In the genomic region with DNA sequence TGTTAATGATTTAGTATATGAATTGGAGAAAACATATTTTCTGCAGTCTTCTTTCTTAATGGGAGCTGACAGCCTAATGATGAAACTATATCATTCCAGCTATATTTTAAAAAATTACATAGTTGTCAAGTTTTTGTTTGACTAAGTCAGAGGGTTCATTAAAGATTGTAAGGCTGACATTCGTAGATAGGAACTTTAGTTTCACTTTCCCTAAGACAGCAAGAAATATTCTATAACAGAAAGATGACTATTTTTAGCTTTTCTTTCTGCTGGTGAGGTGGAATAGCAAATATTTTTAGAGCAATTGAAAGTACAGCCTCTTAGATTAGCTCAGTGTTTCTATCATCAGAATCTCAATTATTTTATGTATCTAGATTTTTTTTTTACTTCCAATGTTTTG, we compare ENCODE assay signal across 8 cellular contexts.
DNase-seq lines count a peak whose midpoint lies in the region; ATAC-seq and TF ChIP-seq lines count a peak whose summit lies in the region.

No MANE protein-coding gene starts in this region.

- no peaks in the 10 kb centered on the region for H3K27me3 Mint-ChIP-seq in activated CD4-positive, alpha-beta T cell treated with anti-CD3 and anti-CD28 coated beads, Interleukin-2, amount 10 ng/mL, durations not matched to agents 7 days and 5 days
- H3K27me3 Mint-ChIP-seq in activated CD8-positive, alpha-beta T cell treated with anti-CD3 and anti-CD28 coated beads, Interleukin-2, amount 10 ng/mL, durations not matched to agents 7 days and 5 days (ENCODE audit: low read depth) = no peaks in the 10 kb centered on the region

- H3K27me3 ChIP-seq in thoracic aorta (replicated peaks; ENCODE audit: insufficient read depth) = no peaks in the 10 kb centered on the region

- POLR2A ChIA-PET in activated CD4-positive, alpha-beta T cell treated with anti-CD3 and anti-CD28 coated beads, Interleukin-2, amount 10 ng/mL, durations not matched to agents 7 days and 5 days (lab: Charles Lee) = no interaction called here
- POLR2A ChIA-PET in activated CD8-positive, alpha-beta T cell treated with anti-CD3 and anti-CD28 coated beads, Interleukin-2, amount 10 ng/mL, durations not matched to agents 7 days and 5 days (lab: Charles Lee) = interaction anchor here (0.9 kb wide), 1 partner anchor 58 kb away, joined by 3 read pairs; no protein-coding TSS in a partner anchor

- peak overlapping the region in 1 of 2 donors; percentile 38 for H3K27ac ChIP-seq in thoracic aorta

- intact Hi-C loops in left ventricle myocardium superior (cut with micrococcal nuclease) (no loop called here), head of caudate nucleus (cut with DNase I) (no loop called here)

- peaks cover 30% of the 10 kb centered on the region for H3K36me3 Mint-ChIP-seq in activated CD4-positive, alpha-beta T cell treated with anti-CD3 and anti-CD28 coated beads, Interleukin-2, amount 10 ng/mL, durations not matched to agents 7 days and 5 days (ENCODE audit: low read depth)
- H3K36me3 Mint-ChIP-seq in activated CD8-positive, alpha-beta T cell treated with anti-CD3 and anti-CD28 coated beads, Interleukin-2, amount 10 ng/mL, durations not matched to agents 7 days and 5 days (ENCODE audit: low read depth) = peaks cover 30% of the 10 kb centered on the region

- ATAC-seq in activated CD8-positive, alpha-beta T cell treated with anti-CD3 and anti-CD28 coated beads, Interleukin-2, amount 10 ng/mL, durations not matched to agents 7 days and 5 days = peak; percentile 77
- ATAC-seq in left ventricle myocardium superior (peak; percentile 66), thoracic aorta (ENCODE audit: insufficient number of reproducible peaks, low FRiP score, low read depth) (no peak), HG02981 (IDR thresholded peaks at IDR 0.05; ENCODE audit: unreplicated experiment) (no peak), HG02610 (IDR thresholded peaks at IDR 0.05; ENCODE audit: unreplicated experiment) (no peak)

- no peaks in the 10 kb centered on the region for H3K9me3 ChIP-seq in thoracic aorta

- peaks cover 31 to 44% of the 10 kb centered on the region in 2 donors for H3K4me1 ChIP-seq in thoracic aorta (ENCODE audit: control insufficient read depth in 1 of 2, low read depth in 2 of 2)

- H3K9me3 Mint-ChIP-seq in activated CD4-positive, alpha-beta T cell treated with anti-CD3 and anti-CD28 coated beads, Interleukin-2, amount 10 ng/mL, durations not matched to agents 7 days and 5 days = peaks cover 13% of the 10 kb centered on the region
- peaks cover 15% of the 10 kb centered on the region for H3K9me3 Mint-ChIP-seq in activated CD8-positive, alpha-beta T cell treated with anti-CD3 and anti-CD28 coated beads, Interleukin-2, amount 10 ng/mL, durations not matched to agents 7 days and 5 days (ENCODE audit: insufficient read depth)

- no peak for TF ChIP-seq CTCF in thoracic aorta (IDR thresholded peaks at IDR 0.05)

- no peak for DNase-seq in activated CD4-positive, alpha-beta T cell treated with anti-CD3 and anti-CD28 coated beads, Interleukin-2, amount 10 ng/mL, durations not matched to agents 7 days and 5 days
- DNase-seq in activated CD4-positive, alpha-beta T cell treated with anti-CD3 and anti-CD28 coated beads, Interleukin-2, amount 50 U/mL, for 48 hours = no peak
- no peak for DNase-seq in activated CD8-positive, alpha-beta T cell treated with anti-CD3 and anti-CD28 coated beads, Interleukin-2, amount 10 ng/mL, durations not matched to agents 7 days and 5 days
- no peak for DNase-seq in left ventricle myocardium superior
- DNase-seq in thoracic aorta (ENCODE audit: low spot score) = no peak
- no peak for DNase-seq in head of caudate nucleus

- CTCF ChIA-PET in activated CD4-positive, alpha-beta T cell treated with anti-CD3 and anti-CD28 coated beads, Interleukin-2, amount 10 ng/mL, durations not matched to agents 7 days and 5 days (lab: Charles Lee) = no interaction called here
- CTCF ChIA-PET in activated CD8-positive, alpha-beta T cell treated with anti-CD3 and anti-CD28 coated beads, Interleukin-2, amount 10 ng/mL, durations not matched to agents 7 days and 5 days (lab: Charles Lee) = interaction anchor here (0.6 to 1.2 kb wide), 3 partner anchors 33 to 192 kb away, joined by 3 read pairs; no protein-coding TSS in a partner anchor

- H3K4me3 ChIP-seq in thoracic aorta = peak overlapping the region; percentile 66

- H3K4me3 Mint-ChIP-seq in activated CD4-positive, alpha-beta T cell treated with anti-CD3 and anti-CD28 coated beads, Interleukin-2, amount 10 ng/mL, durations not matched to agents 7 days and 5 days = peak overlapping the region; percentile 75
- peak overlapping the region; percentile 77 for H3K4me3 Mint-ChIP-seq in activated CD8-positive, alpha-beta T cell treated with anti-CD3 and anti-CD28 coated beads, Interleukin-2, amount 10 ng/mL, durations not matched to agents 7 days and 5 days

- H3K4me1 Mint-ChIP-seq in activated CD4-positive, alpha-beta T cell treated with anti-CD3 and anti-CD28 coated beads, Interleukin-2, amount 10 ng/mL, durations not matched to agents 7 days and 5 days = peaks cover 38% of the 10 kb centered on the region
- peaks cover 26% of the 10 kb centered on the region for H3K4me1 Mint-ChIP-seq in activated CD8-positive, alpha-beta T cell treated with anti-CD3 and anti-CD28 coated beads, Interleukin-2, amount 10 ng/mL, durations not matched to agents 7 days and 5 days (ENCODE audit: low read depth)

- peak overlapping the region; percentile 80 for H3K27ac Mint-ChIP-seq in activated CD4-positive, alpha-beta T cell treated with anti-CD3 and anti-CD28 coated beads, Interleukin-2, amount 10 ng/mL, durations not matched to agents 7 days and 5 days
- H3K27ac Mint-ChIP-seq in activated CD8-positive, alpha-beta T cell treated with anti-CD3 and anti-CD28 coated beads, Interleukin-2, amount 10 ng/mL, durations not matched to agents 7 days and 5 days = peak overlapping the region; percentile 82

- H3K36me3 ChIP-seq in thoracic aorta = no peaks in the 10 kb centered on the region

Comparison
In these comparisons a context has a peak if more than half of its experiments do, and no peak if none do; other contexts are left out.
1. ATAC-seq: peak in activated CD8-positive, alpha-beta T cell treated with anti-CD3 and anti-CD28 coated beads, Interleukin-2, amount 10 ng/mL, durations not matched to agents 7 days and 5 days (single experiment) and left ventricle myocardium superior (single experiment); none in thoracic aorta (single experiment), HG02981 (single experiment) and HG02610 (single experiment).